19 cellular contexts compared by ENCODE assay signal in the genomic region with DNA sequence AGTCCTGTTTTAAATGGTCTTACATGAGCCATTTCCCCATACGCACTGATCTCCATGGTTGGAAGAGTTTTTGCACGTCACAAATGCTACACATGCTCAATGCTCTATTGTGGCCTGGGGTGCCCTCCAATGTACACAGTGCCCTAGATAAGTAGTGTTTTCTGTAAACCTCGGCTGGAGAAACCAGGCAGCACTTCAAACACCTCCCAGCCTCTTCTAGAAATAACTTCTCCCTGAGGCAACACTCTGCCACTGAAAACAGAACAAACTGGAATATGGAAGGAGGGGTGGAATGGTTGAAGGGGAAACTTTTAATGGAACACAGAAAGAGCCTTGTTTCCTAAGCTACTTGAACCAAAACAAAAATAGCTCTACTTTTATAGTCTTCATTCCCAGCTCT.
A peak's percentile ranks its signal among the peaks of the same experiment; 100 is the strongest.
DNase-seq lines count a peak whose midpoint lies in the region; TF ChIP-seq lines count a peak whose summit lies in the region.
"Had no signal": no experiment of that assay in that cellular context is flagged by ENCODE, and none has a peak within 500 bp of the region (broad histone marks: within the 10 kb centered on the region; RNA-seq: fewer than 3 reads in every experiment).

No MANE protein-coding gene starts in this region.

- no peak for TF ChIP-seq POLR2A in prostate gland (IDR thresholded peaks at IDR 0.05)

- H3K27ac ChIP-seq in caudate nucleus (ENCODE audit: low read depth, low read length): peak overlapping the region; percentile 93
- H3K27ac ChIP-seq in layer of hippocampus (ENCODE audit: low read depth, low read length): peak overlapping the region; percentile 5
- H3K27ac ChIP-seq in prostate gland: peak overlapping the region; percentile 38 to 54

- no peak for TF ChIP-seq CTCF in prostate gland (IDR thresholded peaks at IDR 0.05)
- no peak for TF ChIP-seq CTCF in Caco-2 (IDR thresholded peaks at IDR 0.05; ENCODE audit: insufficient read depth in 1 of 2, low read depth in 1 of 2, low read length in 1 of 2, severe bottlenecking in 1 of 2, unreplicated experiment in 1 of 2)

- H3K4me3 ChIP-seq in prostate gland: no peak overlapping the region
- H3K4me3 ChIP-seq in Caco-2 (ENCODE audit: low read depth, low read length): no peak overlapping the region
- H3K4me3 ChIP-seq: MG63, sigmoid colon had no signal

- H3K36me3 ChIP-seq in prostate gland (no peaks in the 10 kb centered on the region), Caco-2 (ENCODE audit: control insufficient read depth, insufficient read depth, low read length) (no peaks in the 10 kb centered on the region)

- H3K27ac Mint-ChIP-seq in Caco-2 (ENCODE audit: unreplicated experiment): no peak overlapping the region
- H3K27ac Mint-ChIP-seq: naive thymus-derived CD4-positive, alpha-beta T cell had no signal

- DNase-seq in G401 (ENCODE audit: low spot score) (peak; percentile 13), caudate nucleus (lab: John Stamatoyannopoulos, UW) (no peak), prostate gland (ENCODE audit: low spot score) (peak; percentile 39), Caco-2 (no peak), T-helper 1 cell (no peak)
- no peak for DNase-seq in stimulated activated CD4-positive, alpha-beta T cell treated with anti-CD3 and anti-CD28 coated beads, Interleukin-4, amount 100 ng/mL, for 24 hours
- DNase-seq in stimulated activated CD8-positive, alpha-beta memory T cell treated with anti-CD3 and anti-CD28 coated beads, Interleukin-4, amount 100 ng/mL, for 48 hours: no peak
- DNase-seq: activated CD4-positive, CD25-positive, alpha-beta regulatory T cell treated with anti-CD3 and anti-CD28 coated beads, Interleukin-2, amount 50 U/mL, for 72 hours; activated gamma-delta T cell; GDM1; hippocampal formation; left colon; MG63; naive thymus-derived CD4-positive, alpha-beta T cell; NCI-H2171; SIG-M5; sigmoid colon; stimulated activated CD4-positive, alpha-beta T cell treated with anti-CD3 and anti-CD28 coated beads, Interleukin-2, amount 100 ng/mL, for 48 hours had no signal

- H3K9me3 ChIP-seq in prostate gland (no peaks in the 10 kb centered on the region), Caco-2 (no peaks in the 10 kb centered on the region)
- H3K9me3 ChIP-seq: MG63, sigmoid colon had no signal

- POLR2A ChIA-PET in Caco-2 (lab: Charles Lee): no interaction called here

- WGBS in prostate gland: 32% methylated on average over 3 of the region's 3 CpGs

- peaks cover 66% of the 10 kb centered on the region for H3K36me3 Mint-ChIP-seq in Caco-2 (ENCODE audit: insufficient read depth, unreplicated experiment)
- H3K36me3 Mint-ChIP-seq: naive thymus-derived CD4-positive, alpha-beta T cell had no signal

- H3K9me3 Mint-ChIP-seq in Caco-2 (ENCODE audit: unreplicated experiment): no peaks in the 10 kb centered on the region
- H3K9me3 Mint-ChIP-seq: naive thymus-derived CD4-positive, alpha-beta T cell had no signal

- in situ Hi-C loops in G401 (cut with HindIII; ENCODE audit: low sequenced_read_pairs): no loop called here

- H3K27me3 ChIP-seq in layer of hippocampus (ENCODE audit: control insufficient read depth, insufficient read depth, low read length) (no peaks in the 10 kb centered on the region), prostate gland (replicated peaks; ENCODE audit: insufficient read depth) (no peaks in the 10 kb centered on the region), Caco-2 (replicated peaks; ENCODE audit: control insufficient read depth, insufficient read depth, low read length) (no peaks in the 10 kb centered on the region)
- H3K27me3 ChIP-seq: MG63, sigmoid colon had no signal

- H3K4me3 Mint-ChIP-seq in Caco-2 (ENCODE audit: unreplicated experiment): no peak overlapping the region
- H3K4me3 Mint-ChIP-seq: naive thymus-derived CD4-positive, alpha-beta T cell had no signal

- CTCF ChIA-PET in Caco-2 (lab: Charles Lee): no interaction called here

- intact Hi-C loops in prostate gland (cut with DNase I): no loop called here
- intact Hi-C loops in Caco-2 (cut with micrococcal nuclease; ENCODE audit: unreplicated experiment): no loop called here

- H3K27me3 Mint-ChIP-seq in Caco-2 (ENCODE audit: insufficient read depth, unreplicated experiment): no peaks in the 10 kb centered on the region

- no peaks in the 10 kb centered on the region for H3K4me1 Mint-ChIP-seq in Caco-2 (ENCODE audit: low read depth, unreplicated experiment)

- H3K4me1 ChIP-seq in prostate gland (replicated peaks) (peaks cover 2% of the 10 kb centered on the region), Caco-2 (no peaks in the 10 kb centered on the region)

- BruUV-seq in Caco-2 (replicated peaks; lab: Mats Ljungman, UMichigan): no TSS peak

Comparison
In these comparisons a context has a peak if more than half of its experiments do, and no peak if none do; other contexts are left out.
1. DNase-seq: peak in G401 (single experiment) and prostate gland (single experiment); none in caudate nucleus (0 of 61), Caco-2 (0 of 2), T-helper 1 cell (0 of 5), stimulated activated CD4-positive, alpha-beta T cell treated with anti-CD3 and anti-CD28 coated beads, Interleukin-4, amount 100 ng/mL, for 24 hours (single experiment) and stimulated activated CD8-positive, alpha-beta memory T cell treated with anti-CD3 and anti-CD28 coated beads, Interleukin-4, amount 100 ng/mL, for 48 hours (single experiment).
2. H3K27ac ChIP-seq: peak in every context shown above with its lines; median percentile 93 in caudate nucleus; 46 in prostate gland; 5 in layer of hippocampus.